In the genomic region with DNA sequence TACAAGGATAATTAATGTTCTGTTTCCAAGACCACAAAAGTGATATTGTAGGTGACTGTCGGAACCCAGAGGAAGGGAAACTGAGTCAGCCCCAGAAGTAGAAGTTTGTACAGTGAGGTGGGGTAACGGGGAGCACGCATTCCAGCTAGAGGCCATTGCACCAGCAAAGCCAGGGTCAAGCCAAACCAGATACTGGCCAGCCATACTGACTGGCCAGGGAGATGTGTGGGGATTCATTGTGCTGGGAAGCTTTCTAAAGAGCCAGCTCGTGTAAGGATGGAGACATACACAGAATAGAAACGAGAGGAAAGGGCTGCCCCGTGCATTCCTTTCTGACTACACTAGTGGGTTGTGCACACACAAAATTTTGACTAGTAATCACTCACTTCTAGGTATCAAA, we compare ENCODE assay signal across 11 cellular contexts.
DNase-seq lines count a peak whose midpoint lies in the region; ATAC-seq and TF ChIP-seq lines count a peak whose summit lies in the region.
"Had no signal": no experiment of that assay in that cellular context is flagged by ENCODE, and none has a peak within 500 bp of the region (broad histone marks: within the 10 kb centered on the region; RNA-seq: fewer than 3 reads in every experiment).

No MANE protein-coding gene starts in this region.

- no peaks in the 10 kb centered on the region for H3K4me1 Mint-ChIP-seq in CD8-positive, alpha-beta T cell (ENCODE audit: low read depth)
- peaks cover 21% of the 10 kb centered on the region for H3K4me1 Mint-ChIP-seq in osteocyte (ENCODE audit: unreplicated experiment)
- H3K4me1 Mint-ChIP-seq: activated CD4-positive, alpha-beta memory T cell treated with anti-CD3 and anti-CD28 coated beads, Interleukin-2, amount 10 ng/mL, durations not matched to agents 7 days and 5 days had no signal

- H4K20me1 ChIP-seq in GM23248 (ENCODE audit: insufficient read depth), result no peaks in the 10 kb centered on the region

- H3K27me3 Mint-ChIP-seq in CD8-positive, alpha-beta T cell (ENCODE audit: low read depth), result peaks cover 5% of the 10 kb centered on the region
- no peaks in the 10 kb centered on the region for H3K27me3 Mint-ChIP-seq in osteocyte (ENCODE audit: unreplicated experiment)
- H3K27me3 Mint-ChIP-seq: activated CD4-positive, alpha-beta memory T cell treated with anti-CD3 and anti-CD28 coated beads, Interleukin-2, amount 10 ng/mL, durations not matched to agents 7 days and 5 days had no signal

- no peak overlapping the region for H3K27ac Mint-ChIP-seq in CD8-positive, alpha-beta T cell
- no peak overlapping the region for H3K27ac Mint-ChIP-seq in osteocyte (ENCODE audit: unreplicated experiment)
- H3K27ac Mint-ChIP-seq: activated CD4-positive, alpha-beta memory T cell treated with anti-CD3 and anti-CD28 coated beads, Interleukin-2, amount 10 ng/mL, durations not matched to agents 7 days and 5 days had no signal

- H4K91ac ChIP-seq in mesenchymal stem cell (ENCODE audit: low read length), result no peak overlapping the region

- no peak overlapping the region for H4K8ac ChIP-seq in mesenchymal stem cell (ENCODE audit: low read length)

- no peak for TF ChIP-seq CTCF in CD8-positive, alpha-beta T cell (IDR thresholded peaks at IDR 0.05)
- TF ChIP-seq CTCF in osteocyte (IDR thresholded peaks at IDR 0.05), result no peak

- H3K27ac ChIP-seq in GM23248 (peak overlapping the region; percentile 99), cingulate gyrus (ENCODE audit: low read depth, low read length) (peak overlapping the region; percentile 90), mesenchymal stem cell (ENCODE audit: low read length, poor library complexity, severe bottlenecking) (no peak overlapping the region), subcutaneous abdominal adipose tissue (ENCODE audit: low read depth, low read length) (peak overlapping the region; percentile 50)
- no peak overlapping the region for H3K27ac ChIP-seq in CD8-positive, alpha-beta T cell (ENCODE audit: low read depth, low read length)
- H3K27ac ChIP-seq: parathyroid adenoma had no signal

- H3K4me3 ChIP-seq in GM23248 (peak overlapping the region; percentile 62), mesenchymal stem cell (ENCODE audit: insufficient read depth in 1 of 2, low read depth in 1 of 2, low read length in 2 of 2) (peak overlapping the region in 1 of 2 experiments; percentile 61), subcutaneous abdominal adipose tissue (ENCODE audit: low read depth in 1 of 5, low read length in 5 of 5) (no peak overlapping the region)
- H3K4me3 ChIP-seq in CD8-positive, alpha-beta T cell (ENCODE audit: low read depth, low read length), result no peak overlapping the region

- H2AFZ ChIP-seq in GM23248 (peak overlapping the region; percentile 83), mesenchymal stem cell (ENCODE audit: low read depth, low read length) (no peak overlapping the region)
- H2AFZ ChIP-seq: parathyroid adenoma had no signal

- POLR2A ChIA-PET in CD8-positive, alpha-beta T cell (lab: Charles Lee), result no interaction called here

- no peak overlapping the region for H2BK5ac ChIP-seq in mesenchymal stem cell (ENCODE audit: low read depth, low read length, poor library complexity, severe bottlenecking)

- H3K4ac ChIP-seq in mesenchymal stem cell (ENCODE audit: low read depth in 1 of 2, low read length in 2 of 2), result no peak overlapping the region

- H2BK12ac ChIP-seq in mesenchymal stem cell (ENCODE audit: low read length in 2 of 2), result no peak overlapping the region

- H3K9me3 ChIP-seq in GM23248 (ENCODE audit: low read depth) (no peaks in the 10 kb centered on the region), mesenchymal stem cell (ENCODE audit: control insufficient read depth, low read length) (no peaks in the 10 kb centered on the region), subcutaneous abdominal adipose tissue (ENCODE audit: control insufficient read depth in 5 of 5, low read length in 5 of 5) (peaks cover 0 to 4% (median 0%) of the 10 kb centered on the region in 5 donors)
- H3K9me3 ChIP-seq in CD8-positive, alpha-beta T cell (ENCODE audit: low read length), result no peaks in the 10 kb centered on the region

- peaks cover 31% of the 10 kb centered on the region for H3K4me1 ChIP-seq in GM23248 (ENCODE audit: insufficient read depth)
- peaks cover 5% of the 10 kb centered on the region for H3K4me1 ChIP-seq in mesenchymal stem cell (ENCODE audit: control insufficient read depth, insufficient read depth, low read depth, low read length)
- H3K4me1 ChIP-seq in subcutaneous abdominal adipose tissue (ENCODE audit: control insufficient read depth in 5 of 5, insufficient read depth in 5 of 5, low read length in 5 of 5), result peaks cover 0 to 14% (median 3%) of the 10 kb centered on the region in 5 donors
- H3K4me1 ChIP-seq in CD8-positive, alpha-beta T cell (ENCODE audit: insufficient read depth, low read length), result no peaks in the 10 kb centered on the region
- H3K4me1 ChIP-seq: parathyroid adenoma had no signal

- no peaks in the 10 kb centered on the region for H3K79me1 ChIP-seq in mesenchymal stem cell (replicated peaks; ENCODE audit: low read length, poor library complexity, severe bottlenecking)

- no peak overlapping the region for H2BK120ac ChIP-seq in mesenchymal stem cell (ENCODE audit: low read depth, low read length)

- no peak overlapping the region for H2AK5ac ChIP-seq in mesenchymal stem cell (ENCODE audit: low read length, severe bottlenecking)

- H3K36me3 ChIP-seq in GM23248 (ENCODE audit: low read depth), result no peaks in the 10 kb centered on the region
- H3K36me3 ChIP-seq in mesenchymal stem cell (ENCODE audit: control insufficient read depth in 1 of 2, insufficient read depth in 2 of 2, low read depth in 1 of 2, low read length in 2 of 2), result no peaks in the 10 kb centered on the region
- no peaks in the 10 kb centered on the region for H3K36me3 ChIP-seq in subcutaneous abdominal adipose tissue (ENCODE audit: control insufficient read depth in 5 of 5, insufficient read depth in 5 of 5, low read length in 5 of 5)
- H3K36me3 ChIP-seq in CD8-positive, alpha-beta T cell (ENCODE audit: insufficient read depth, low read length), result no peaks in the 10 kb centered on the region

- no peak overlapping the region for H2BK15ac ChIP-seq in mesenchymal stem cell (ENCODE audit: low read depth, poor library complexity, severe bottlenecking)

- WGBS in GM23248 (ENCODE audit: low coverage in 1 of 2, low lambda C conversion rate in 2 of 2, missing lambda C conversion rate in 2 of 2), 2 experiments, result 40 to 41% methylated on average over 6 of the region's 6 CpGs
- WGBS in mesenchymal stem cell, result 83% methylated on average over 3 of the region's 6 CpGs

- no peak overlapping the region for H3K4me3 Mint-ChIP-seq in CD8-positive, alpha-beta T cell
- H3K4me3 Mint-ChIP-seq in osteocyte (ENCODE audit: unreplicated experiment), result no peak overlapping the region
- H3K4me3 Mint-ChIP-seq: activated CD4-positive, alpha-beta memory T cell treated with anti-CD3 and anti-CD28 coated beads, Interleukin-2, amount 10 ng/mL, durations not matched to agents 7 days and 5 days had no signal

- no peak overlapping the region for H3K14ac ChIP-seq in mesenchymal stem cell (ENCODE audit: low read length in 2 of 2)

- peak overlapping the region; percentile 91 for H3K4me2 ChIP-seq in GM23248 (ENCODE audit: unreplicated experiment)
- no peak overlapping the region for H3K4me2 ChIP-seq in mesenchymal stem cell (ENCODE audit: low read length, poor library complexity, severe bottlenecking)

- intact Hi-C loops in CD8-positive, alpha-beta T cell (cut with DNase I, micrococcal nuclease), result no loop called here

- H3K18ac ChIP-seq in mesenchymal stem cell (ENCODE audit: low read depth in 1 of 2, low read length in 2 of 2), result no peak overlapping the region

- no peaks in the 10 kb centered on the region for H3K9me3 Mint-ChIP-seq in CD8-positive, alpha-beta T cell
- H3K9me3 Mint-ChIP-seq in osteocyte (ENCODE audit: unreplicated experiment), result no peaks in the 10 kb centered on the region
- H3K9me3 Mint-ChIP-seq: activated CD4-positive, alpha-beta memory T cell treated with anti-CD3 and anti-CD28 coated beads, Interleukin-2, amount 10 ng/mL, durations not matched to agents 7 days and 5 days had no signal

- H3K9ac ChIP-seq in GM23248 (peak overlapping the region; percentile 90), mesenchymal stem cell (ENCODE audit: low read length) (peak overlapping the region; percentile 91), subcutaneous abdominal adipose tissue (ENCODE audit: low read length in 5 of 5) (no peak overlapping the region)
- H3K9ac ChIP-seq: parathyroid adenoma had no signal

- CTCF ChIA-PET in CD8-positive, alpha-beta T cell (lab: Charles Lee), result no interaction called here

- no peaks in the 10 kb centered on the region for H3K27me3 ChIP-seq in GM23248 (replicated peaks; ENCODE audit: insufficient read depth)
- H3K27me3 ChIP-seq in mesenchymal stem cell (ENCODE audit: control insufficient read depth in 1 of 2, insufficient read depth in 1 of 2, low read length in 2 of 2), result no peaks in the 10 kb centered on the region
- no peaks in the 10 kb centered on the region for H3K27me3 ChIP-seq in subcutaneous abdominal adipose tissue (ENCODE audit: control insufficient read depth in 5 of 5, insufficient read depth in 4 of 5, low read length in 5 of 5)
- H3K27me3 ChIP-seq in CD8-positive, alpha-beta T cell (ENCODE audit: insufficient read depth, low read length), result no peaks in the 10 kb centered on the region

- no peaks in the 10 kb centered on the region for H3K36me3 Mint-ChIP-seq in CD8-positive, alpha-beta T cell
- no peaks in the 10 kb centered on the region for H3K36me3 Mint-ChIP-seq in osteocyte (ENCODE audit: unreplicated experiment)

- in situ Hi-C loops in GM23248 (cut with MboI), result loop anchor here (25.0 kb wide), 1 partner anchor 759 kb away; no protein-coding TSS in a partner anchor

- peak; percentile 8 for DNase-seq in GM23248
- DNase-seq in mesenchymal stem cell, result no peak
- DNase-seq in CD8-positive, alpha-beta T cell, result no peak
- no peak for DNase-seq in osteocyte (ENCODE audit: extremely low spot score, unreplicated experiment)
- DNase-seq in NCI-H82 (lab: John Stamatoyannopoulos, UW), result no peak
- DNase-seq: activated CD4-positive, alpha-beta memory T cell treated with anti-CD3 and anti-CD28 coated beads, Interleukin-2, amount 10 ng/mL, durations not matched to agents 7 days and 5 days; stimulated activated CD4-positive, alpha-beta T cell treated with anti-CD3 and anti-CD28 coated beads, Interleukin-2, amount 100 ng/mL, for 24 hours had no signal

- no peaks in the 10 kb centered on the region for H3K9me2 ChIP-seq in GM23248 (ENCODE audit: insufficient read depth)

- H3K79me2 ChIP-seq in GM23248 (ENCODE audit: insufficient read depth), result no peaks in the 10 kb centered on the region
- H3K79me2 ChIP-seq: parathyroid adenoma had no signal

- peaks cover 27% of the 10 kb centered on the region for H3F3A ChIP-seq in GM23248 (ENCODE audit: insufficient read depth)

- no peak for ATAC-seq in CD8-positive, alpha-beta T cell
- ATAC-seq in HG03432 (IDR thresholded peaks at IDR 0.05; ENCODE audit: unreplicated experiment), result no peak

- no peak overlapping the region for H3K23ac ChIP-seq in mesenchymal stem cell (ENCODE audit: low read length in 2 of 2)

Comparison
In these comparisons a context has a peak if more than half of its experiments do, and no peak if none do; other contexts are left out.
1. H3K27ac ChIP-seq: peak in GM23248 (single experiment), cingulate gyrus (single experiment) and subcutaneous abdominal adipose tissue (single experiment); none in mesenchymal stem cell (single experiment) and CD8-positive, alpha-beta T cell (single experiment).
2. H3K9ac ChIP-seq: peak in GM23248 (single experiment) and mesenchymal stem cell (single experiment); none in subcutaneous abdominal adipose tissue (0 of 5).